ENCODE assay signal across 11 cellular contexts in genomic region chr1:15370781-15371467, GRCh38. TPM values are rescaled to one million over a fixed set of nuclear protein-coding genes. Genes with fewer than 3 reads are reported as not detected.
DNase-seq lines count a peak whose midpoint lies in the region; ATAC-seq and TF ChIP-seq lines count a peak whose summit lies in the region.
"Had no signal": no experiment of that assay in that cellular context is flagged by ENCODE, and none has a peak within 500 bp of the region (broad histone marks: within the 10 kb centered on the region; RNA-seq: fewer than 3 reads in every experiment).

No MANE protein-coding gene starts in this region.

- 23 to 32% (median 30%) methylated on average over 13 to 16 of the region's 16 CpGs for WGBS in adrenal gland, 4 donors
- 5 to 60% methylated on average over 1 to 6 of the region's 16 CpGs for WGBS in gastroesophageal sphincter (ENCODE audit: low coverage in 1 of 2), 2 donors

- H3K27ac ChIP-seq in adrenal gland (peak overlapping the region; percentile 54 to 90 (median 83)), gastroesophageal sphincter (peak overlapping the region in 3 of 4 donors; percentile 44 to 68 (median 67)), muscle layer of duodenum (ENCODE audit: low read length) (peak overlapping the region; percentile 23), upper lobe of right lung (no peak overlapping the region)

- H3K36me3 ChIP-seq in adrenal gland (replicated peaks in 1 of 2) (no peaks in the 10 kb centered on the region), gastroesophageal sphincter (no peaks in the 10 kb centered on the region), muscle layer of duodenum (ENCODE audit: control insufficient read depth in 1 of 2, insufficient read depth in 2 of 2, low read length in 2 of 2) (no peaks in the 10 kb centered on the region), upper lobe of right lung (no peaks in the 10 kb centered on the region)

- H3K4me1 ChIP-seq in adrenal gland (replicated peaks in 1 of 2) (peaks cover 17 to 25% of the 10 kb centered on the region in 2 donors), gastroesophageal sphincter (peaks cover 0 to 23% (median 13%) of the 10 kb centered on the region in 3 donors), muscle layer of duodenum (ENCODE audit: control insufficient read depth in 1 of 2, insufficient read depth in 2 of 2, low read length in 2 of 2) (peaks cover 10 to 15% of the 10 kb centered on the region in 2 donors), upper lobe of right lung (peaks cover 11% of the 10 kb centered on the region)

- no peaks in the 10 kb centered on the region for H3K27me3 ChIP-seq in adrenal gland
- no peaks in the 10 kb centered on the region for H3K27me3 ChIP-seq in gastroesophageal sphincter
- no peaks in the 10 kb centered on the region for H3K27me3 ChIP-seq in muscle layer of duodenum (ENCODE audit: low read depth, low read length)
- H3K27me3 ChIP-seq in upper lobe of right lung = no peaks in the 10 kb centered on the region

- intact Hi-C loops in adrenal gland (cut with DNase I) = loop anchor here in 1 of 2 donors (5.0 kb wide), 1 partner anchor 36 kb away; the partner anchor contains the start of gene EFHD2
- intact Hi-C loops in upper lobe of right lung (cut with DNase I) = no loop called here

- ATAC-seq in gastroesophageal sphincter = peak; percentile 79
- ATAC-seq in upper lobe of right lung = peak; percentile 35
- no peak for ATAC-seq in GM19467 (IDR thresholded peaks at IDR 0.05; ENCODE audit: unreplicated experiment)
- no peak for ATAC-seq in GM18502 (IDR thresholded peaks at IDR 0.05; ENCODE audit: poor library complexity, unreplicated experiment)

- TF ChIP-seq POLR2A in adrenal gland (IDR thresholded peaks at IDR 0.05) (peak in 1 of 2 donors; percentile 20), gastroesophageal sphincter (IDR thresholded peaks at IDR 0.05) (no peak)

- H3K9me3 ChIP-seq in adrenal gland (replicated peaks in 1 of 3) = no peaks in the 10 kb centered on the region
- H3K9me3 ChIP-seq in gastroesophageal sphincter = no peaks in the 10 kb centered on the region
- no peaks in the 10 kb centered on the region for H3K9me3 ChIP-seq in muscle layer of duodenum (ENCODE audit: control insufficient read depth in 1 of 2, low read length in 2 of 2)
- H3K9me3 ChIP-seq in upper lobe of right lung = no peaks in the 10 kb centered on the region

- H3K4me3 ChIP-seq in adrenal gland = no peak overlapping the region
- no peak overlapping the region for H3K4me3 ChIP-seq in gastroesophageal sphincter
- H3K4me3 ChIP-seq in muscle layer of duodenum (ENCODE audit: low read depth in 1 of 2, low read length in 2 of 2) = no peak overlapping the region
- no peak overlapping the region for H3K4me3 ChIP-seq in upper lobe of right lung

- TF ChIP-seq CTCF in adrenal gland (IDR thresholded peaks at IDR 0.05) (no peak), gastroesophageal sphincter (IDR thresholded peaks at IDR 0.05) (no peak), upper lobe of right lung (IDR thresholded peaks at IDR 0.05) (no peak)

- no peak for TF ChIP-seq EP300 in gastroesophageal sphincter (IDR thresholded peaks at IDR 0.05)

- DNase-seq in adrenal gland (peak; percentile 65 to 91 (median 86)), upper lobe of right lung (no peak), NCI-H2081 (lab: John Stamatoyannopoulos, UW) (no peak)
- DNase-seq: activated T-cell treated with anti-CD3 and anti-CD28 coated beads for 4 hours; CD8-positive, alpha-beta memory T cell; NCI-H524 treated with DMSO at 0.1 percent for 48 hours; stimulated activated CD4-positive, alpha-beta T cell treated with anti-CD3 and anti-CD28 coated beads, Interleukin-2, amount 100 ng/mL, for 24 hours had no signal

RNA-seq across cellular contexts. Expression of gene EFHD2, which starts 38.8 kb away (rescaled TPM):
- total RNA-seq in adrenal gland (100 to 1,000 TPM in 2 of 8 donors, 10 to 100 TPM in 6; 67.2 to 113 (median 87.9) TPM), gastroesophageal sphincter (10 to 100 TPM; 26.3 to 60.7 (median 53.7) TPM), upper lobe of right lung (64.3 TPM)
- 100 to 1,000 TPM in 2 of 3 donors, 10 to 100 TPM in 1; 47.4 to 119 (median 111) TPM for polyA plus RNA-seq in adrenal gland

Comparison
In these comparisons a context has a peak if more than half of its experiments do, and no peak if none do; other contexts are left out.
1. DNase-seq: peak in adrenal gland (7 of 7); none in upper lobe of right lung (single experiment) and NCI-H2081 (0 of 2).
2. ATAC-seq: peak in gastroesophageal sphincter (single experiment) and upper lobe of right lung (single experiment); none in GM19467 (single experiment) and GM18502 (single experiment).